In genomic region chr17:28745777-28746473, GRCh38 we compare ENCODE assay signal across 8 cellular contexts. TPM values are rescaled to one million over a fixed set of nuclear protein-coding genes. Genes with fewer than 3 reads are reported as not detected.
A peak's percentile ranks its signal among the peaks of the same experiment; 100 is the strongest.
DNase-seq lines count a peak whose midpoint lies in the region; ATAC-seq, FAIRE-seq and TF ChIP-seq lines count a peak whose summit lies in the region.

No MANE protein-coding gene starts in this region.

- H3K4me1 ChIP-seq in hepatocyte (ENCODE audit: insufficient read depth) = peaks cover 33% of the 10 kb centered on the region
- peaks cover 0 to 7% of the 10 kb centered on the region in 2 donors for H3K4me1 ChIP-seq in small intestine (ENCODE audit: control insufficient read depth in 2 of 2, insufficient read depth in 1 of 2, low read depth in 1 of 2, low read length in 1 of 2)

- WGBS in hepatocyte (ENCODE audit: low lambda C conversion rate, missing lambda C conversion rate) = 66% methylated on average over 5 of the region's 5 CpGs
- 30 to 58% (median 47%) methylated on average over 5 of the region's 5 CpGs for WGBS in small intestine, 3 donors

- FAIRE-seq in H54 (lab: Jason Lieb, UNC) (no peak), small intestine (lab: Jason Lieb, UNC) (no peak)

- peak overlapping the region; percentile 100 for H3K27ac ChIP-seq in hepatocyte
- peak overlapping the region; percentile 98 to 100 for H3K27ac ChIP-seq in small intestine (ENCODE audit: low read depth in 1 of 2, low read length in 1 of 2)

- peak overlapping the region; percentile 97 for H3K4me2 ChIP-seq in hepatocyte

- no peaks in the 10 kb centered on the region for H3K9me3 ChIP-seq in hepatocyte (ENCODE audit: low read depth)
- H3K9me3 ChIP-seq in small intestine (ENCODE audit: control insufficient read depth, low read depth) = no peaks in the 10 kb centered on the region

- TF ChIP-seq POLR2A in H54 (IDR thresholded peaks at IDR 0.05; ENCODE audit: low read depth, low read length) = no peak

- H3K4me3 ChIP-seq in WI38 (ENCODE audit: low read depth, low read length) = peak overlapping the region; percentile 75
- peak overlapping the region; percentile 54 for H3K4me3 ChIP-seq in hepatocyte
- peak overlapping the region; percentile 9 to 80 for H3K4me3 ChIP-seq in small intestine (ENCODE audit: low read depth in 1 of 2, low read length in 2 of 2)

- H4K20me1 ChIP-seq in hepatocyte (ENCODE audit: insufficient read depth, poor library complexity, severe bottlenecking) = peaks cover 44% of the 10 kb centered on the region

- no peak overlapping the region for H2AFZ ChIP-seq in hepatocyte

- DNase-seq in H54 (ENCODE audit: insufficient read length, low spot score) = peak; percentile 83
- no peak for DNase-seq in hepatocyte (ENCODE audit: low spot score)
- DNase-seq in small intestine = peak; percentile 76
- DNase-seq in NCI-H82 treated with DMSO at 0.1 percent for 48 hours (lab: John Stamatoyannopoulos, UW; ENCODE audit: unreplicated experiment) = no peak
- no peak for DNase-seq in GM19238 (ENCODE audit: insufficient read length, low spot score)
- no peak for DNase-seq in SKM-1 (lab: John Stamatoyannopoulos, UW; ENCODE audit: unreplicated experiment)

- H3K36me3 ChIP-seq in hepatocyte (replicated peaks; ENCODE audit: insufficient read depth, low read depth) = no peaks in the 10 kb centered on the region
- H3K36me3 ChIP-seq in small intestine (ENCODE audit: control insufficient read depth in 2 of 2, insufficient read depth in 2 of 2, low read length in 2 of 2) = peaks cover 2 to 13% of the 10 kb centered on the region in 2 donors

- TF ChIP-seq CTCF in WI38 (IDR thresholded peaks at IDR 0.05; ENCODE audit: low read depth, low read length) (no peak), hepatocyte (IDR thresholded peaks at IDR 0.05; ENCODE audit: poor library complexity) (no peak)

- no peak for ATAC-seq in HG02852 (IDR thresholded peaks at IDR 0.05; ENCODE audit: unreplicated experiment)

- H3K79me2 ChIP-seq in hepatocyte = peaks cover 62% of the 10 kb centered on the region

- no peaks in the 10 kb centered on the region for H3K27me3 ChIP-seq in hepatocyte
- no peaks in the 10 kb centered on the region for H3K27me3 ChIP-seq in small intestine (ENCODE audit: control insufficient read depth in 2 of 2, insufficient read depth in 2 of 2, low read length in 2 of 2)

- H3K9me2 ChIP-seq in hepatocyte (replicated peaks; ENCODE audit: insufficient read depth) = no peaks in the 10 kb centered on the region

RNA-seq across cellular contexts. Expression of gene TRAF4, which starts 2.1 kb away (rescaled TPM):
- 99.5 and 107 TPM in 2 replicates for total RNA-seq in hepatocyte
- 66.2 and 81.4 TPM in 2 replicates for polyA plus RNA-seq in hepatocyte
- polyA plus RNA-seq in small intestine = 100 to 1,000 TPM in 2 of 3 donors, 10 to 100 TPM in 1; 58.8 to 203 (median 165) TPM

RNA-seq across cellular contexts. Expression of gene NEK8, which starts 17.3 kb away (rescaled TPM):
- 3.3 and 5.5 TPM in 2 replicates for total RNA-seq in hepatocyte
- polyA plus RNA-seq in hepatocyte = 8.1 and 9.7 TPM in 2 replicates
- 1 to 10 TPM; 3.5 to 3.6 (median 3.6) TPM for polyA plus RNA-seq in small intestine

RNA-seq across cellular contexts. Expression of gene TLCD1, which starts 19.9 kb away (rescaled TPM):
- total RNA-seq in hepatocyte = 12.5 and 14.6 TPM in 2 replicates
- polyA plus RNA-seq in hepatocyte (23.4 and 26.6 TPM in 2 replicates), small intestine (10 to 100 TPM; 10.7 to 21.3 (median 12.1) TPM)

RNA-seq across cellular contexts. Expression of gene RPL23A, which starts 26.1 kb away (rescaled TPM):
- total RNA-seq in hepatocyte = 501 and 614 TPM in 2 replicates
- polyA plus RNA-seq in hepatocyte (1,050 and 1,115 TPM in 2 replicates), small intestine (1,000 to 10,000 TPM in 2 of 3 donors, 100 to 1,000 TPM in 1; 783 to 1,912 (median 1,402) TPM)

RNA-seq across cellular contexts. Expression of gene RAB34, which starts 28.3 kb away (rescaled TPM):
- 160 and 184 TPM in 2 replicates for total RNA-seq in hepatocyte
- 180 and 185 TPM in 2 replicates for polyA plus RNA-seq in hepatocyte
- 10 to 100 TPM in 2 of 3 donors, 1 to 10 TPM in 1; 4.2 to 33.5 (median 31.0) TPM for polyA plus RNA-seq in small intestine

Comparison
In these comparisons a context has a peak if more than half of its experiments do, and no peak if none do; other contexts are left out.
1. DNase-seq: peak in H54 (single experiment) and small intestine (single experiment); none in hepatocyte (single experiment), NCI-H82 treated with DMSO at 0.1 percent for 48 hours (single experiment), GM19238 (single experiment) and SKM-1 (single experiment).
2. Peak in every context shown above with its lines, with median percentiles within 50 percentile points of each other: H3K4me3 ChIP-seq.